ENCODE assay signal across 16 cellular contexts in the genomic region with DNA sequence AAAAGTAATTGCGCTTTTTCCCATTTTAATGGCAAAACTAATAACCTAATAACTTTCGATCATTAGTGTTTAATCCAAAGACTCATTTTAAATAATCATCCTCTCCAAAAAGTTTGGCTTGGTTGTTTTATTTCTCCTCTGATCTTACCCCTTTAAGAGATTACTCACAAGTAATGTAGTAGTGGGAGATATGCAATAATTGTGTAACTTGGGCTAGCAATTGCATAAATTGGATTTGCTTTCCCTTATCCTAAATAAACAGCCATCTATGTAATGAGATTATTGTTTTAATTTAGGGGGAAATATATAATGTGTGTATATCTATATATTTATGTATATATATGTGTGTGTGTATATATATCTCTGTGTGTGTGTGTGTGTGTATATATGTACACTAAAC.
"Had no signal": no experiment of that assay in that cellular context is flagged by ENCODE, and none has a peak within 500 bp of the region (broad histone marks: within the 10 kb centered on the region; RNA-seq: fewer than 3 reads in every experiment).

No MANE protein-coding gene starts in this region.

- H3K36me3 Mint-ChIP-seq: activated CD4-positive, alpha-beta memory T cell treated with anti-CD3 and anti-CD28 coated beads for 36 hours; activated naive CD8-positive, alpha-beta T cell treated with anti-CD3 and anti-CD28 coated beads, Interleukin-2, amount 10 ng/mL, durations not matched to agents 7 days and 5 days; natural killer cell had no signal

- H3K4me1 ChIP-seq: heart left ventricle, right atrium auricular region, transverse colon had no signal

- ATAC-seq: activated T-cell treated with anti-CD3 and anti-CD28 coated beads, Interleukin-2, amount 50 U/mL, for 72 hours; effector memory CD8-positive, alpha-beta T cell; left lobe of liver; natural killer cell; stimulated activated memory B cell treated with anti-CD40 and anti-IgM and Interleukin-4, amounts not matched to agents 10 μg/mL and 1 μg/mL and 100 μg/mL, for 72 hours had no signal

- H3K27ac ChIP-seq: heart left ventricle, right atrium auricular region, spleen, transverse colon had no signal

- H3K4me3 ChIP-seq: heart left ventricle, right atrium auricular region, spleen, transverse colon had no signal

- H3K36me3 ChIP-seq: heart left ventricle, right atrium auricular region, spleen, transverse colon had no signal

- H3K4me3 Mint-ChIP-seq: activated CD4-positive, alpha-beta memory T cell treated with anti-CD3 and anti-CD28 coated beads for 36 hours; activated naive CD8-positive, alpha-beta T cell treated with anti-CD3 and anti-CD28 coated beads, Interleukin-2, amount 10 ng/mL, durations not matched to agents 7 days and 5 days; activated T-cell treated with anti-CD3 and anti-CD28 coated beads, Interleukin-2, amount 50 U/mL, for 72 hours; central memory CD8-positive, alpha-beta T cell; dendritic cell treated with granulocyte-macrophage colony-stimulating factor and Interleukin-4, amounts not matched to agents 40 ng/mL and 50 ng/mL, for 4 days; effector memory CD8-positive, alpha-beta T cell; natural killer cell; stimulated activated memory B cell treated with anti-CD40 and anti-IgM and Interleukin-4, amounts not matched to agents 10 μg/mL and 1 μg/mL and 100 μg/mL, for 72 hours had no signal

- DNase-seq: activated CD4-positive, alpha-beta memory T cell treated with anti-CD3 and anti-CD28 coated beads for 36 hours; activated CD4-positive, alpha-beta T cell treated with anti-CD3 and anti-CD28 coated beads for 1 hour; activated naive CD8-positive, alpha-beta T cell treated with anti-CD3 and anti-CD28 coated beads, Interleukin-2, amount 10 ng/mL, durations not matched to agents 7 days and 5 days; activated T-cell treated with anti-CD3 and anti-CD28 coated beads, Interleukin-2, amount 50 U/mL, for 72 hours; effector memory CD8-positive, alpha-beta T cell; heart left ventricle; natural killer cell; spleen; stimulated activated CD4-positive, alpha-beta T cell treated with anti-CD3 and anti-CD28 coated beads, Interleukin-1b, Interleukin-23, amount 100 ng/mL, for 48 hours; transverse colon had no signal

- H3K27ac Mint-ChIP-seq: activated CD4-positive, alpha-beta memory T cell treated with anti-CD3 and anti-CD28 coated beads for 36 hours; activated naive CD8-positive, alpha-beta T cell treated with anti-CD3 and anti-CD28 coated beads, Interleukin-2, amount 10 ng/mL, durations not matched to agents 7 days and 5 days; activated T-cell treated with anti-CD3 and anti-CD28 coated beads, Interleukin-2, amount 50 U/mL, for 72 hours; dendritic cell treated with granulocyte-macrophage colony-stimulating factor and Interleukin-4, amounts not matched to agents 40 ng/mL and 50 ng/mL, for 4 days; effector memory CD8-positive, alpha-beta T cell; natural killer cell; stimulated activated memory B cell treated with anti-CD40 and anti-IgM and Interleukin-4, amounts not matched to agents 10 μg/mL and 1 μg/mL and 100 μg/mL, for 72 hours had no signal

- H3K9me3 ChIP-seq: heart left ventricle, right atrium auricular region, spleen, transverse colon had no signal

- H3K27me3 ChIP-seq: heart left ventricle, right atrium auricular region, spleen, transverse colon had no signal

- H3K27me3 Mint-ChIP-seq: activated CD4-positive, alpha-beta memory T cell treated with anti-CD3 and anti-CD28 coated beads for 36 hours; central memory CD8-positive, alpha-beta T cell; dendritic cell treated with granulocyte-macrophage colony-stimulating factor and Interleukin-4, amounts not matched to agents 40 ng/mL and 50 ng/mL, for 4 days; stimulated activated memory B cell treated with anti-CD40 and anti-IgM and Interleukin-4, amounts not matched to agents 10 μg/mL and 1 μg/mL and 100 μg/mL, for 72 hours had no signal

- H3K9me3 Mint-ChIP-seq: activated CD4-positive, alpha-beta memory T cell treated with anti-CD3 and anti-CD28 coated beads for 36 hours; central memory CD8-positive, alpha-beta T cell; dendritic cell treated with granulocyte-macrophage colony-stimulating factor and Interleukin-4, amounts not matched to agents 40 ng/mL and 50 ng/mL, for 4 days; effector memory CD8-positive, alpha-beta T cell; natural killer cell had no signal

- FAIRE-seq: frontal cortex had no signal
